ENCODE assay signal across 19 cellular contexts in genomic region chr17:28076138-28076537, GRCh38.
"Had no signal": no experiment of that assay in that cellular context is flagged by ENCODE, and none has a peak within 500 bp of the region (broad histone marks: within the 10 kb centered on the region; RNA-seq: fewer than 3 reads in every experiment).

No MANE protein-coding gene starts in this region.

- H3K4me2 ChIP-seq: neural progenitor cell had no signal

- H3K4me1 Mint-ChIP-seq: neural progenitor cell had no signal

- H3K27me3 ChIP-seq: esophagus muscularis mucosa, gastroesophageal sphincter, heart left ventricle, left lung, neural progenitor cell, thyroid gland had no signal

- H3K4me3 Mint-ChIP-seq: activated CD4-positive, alpha-beta memory T cell treated with anti-CD3 and anti-CD28 coated beads for 36 hours; dendritic cell treated with granulocyte-macrophage colony-stimulating factor and Interleukin-4, amounts not matched to agents 40 ng/mL and 50 ng/mL, for 4 days; neural progenitor cell; T-cell had no signal

- H2AFZ ChIP-seq: neural progenitor cell had no signal

- H3K27ac ChIP-seq: esophagus muscularis mucosa, gastroesophageal sphincter, heart left ventricle, left lung, neural progenitor cell, prostate gland had no signal

- H3K4me1 ChIP-seq: prostate gland had no signal

- H3K36me3 ChIP-seq: esophagus muscularis mucosa, gastroesophageal sphincter, left lung, neural progenitor cell, prostate gland, thyroid gland had no signal

- DNase-seq: activated CD4-positive, alpha-beta memory T cell treated with anti-CD3 and anti-CD28 coated beads for 36 hours; activated effector memory CD4-positive, alpha-beta T cell treated with Interleukin-2 at 50 U/mL for 16 hours; activated naive CD4-positive, alpha-beta T cell treated with anti-CD3 and anti-CD28 coated beads, Interleukin-2, amount 50 U/mL, for 16 hours; activated T-cell treated with anti-CD3 and anti-CD28 coated beads, Interleukin-2, amount 50 U/mL, for 48 hours; effector CD8-positive, alpha-beta T cell; heart left ventricle; left lung; mammary epithelial cell; right cardiac atrium; stimulated activated CD4-positive, alpha-beta T cell treated with anti-CD3 and anti-CD28 coated beads, Interleukin-2, amount 100 ng/mL, for 24 hours; stimulated activated naive CD4-positive, alpha-beta T cell treated with Interleukin-2 at 50 U/mL for 16 hours; T1000; thyroid gland had no signal

- H3K27me3 Mint-ChIP-seq: activated CD4-positive, alpha-beta memory T cell treated with anti-CD3 and anti-CD28 coated beads for 36 hours; dendritic cell treated with granulocyte-macrophage colony-stimulating factor and Interleukin-4, amounts not matched to agents 40 ng/mL and 50 ng/mL, for 4 days; T-cell had no signal

- H3K9ac ChIP-seq: neural progenitor cell had no signal

- H3K4me3 ChIP-seq: esophagus muscularis mucosa, gastroesophageal sphincter, heart left ventricle, left lung, neural progenitor cell, prostate gland, thyroid gland had no signal

- H3K27ac Mint-ChIP-seq: activated CD4-positive, alpha-beta memory T cell treated with anti-CD3 and anti-CD28 coated beads for 36 hours; dendritic cell treated with granulocyte-macrophage colony-stimulating factor and Interleukin-4, amounts not matched to agents 40 ng/mL and 50 ng/mL, for 4 days; neural progenitor cell had no signal

- H3K9me3 ChIP-seq: prostate gland, thyroid gland had no signal

- ATAC-seq: gastroesophageal sphincter, heart left ventricle, left lung, right cardiac atrium had no signal

- H3K9me3 Mint-ChIP-seq: dendritic cell treated with granulocyte-macrophage colony-stimulating factor and Interleukin-4, amounts not matched to agents 40 ng/mL and 50 ng/mL, for 4 days had no signal
